Comparison of ENCODE assay signal across 9 cellular contexts in genomic region chr11:17014321-17014773, GRCh38. TPM values are rescaled to one million over a fixed set of nuclear protein-coding genes. Genes with fewer than 3 reads are reported as not detected.
DNase-seq lines count a peak whose midpoint lies in the region; ATAC-seq and TF ChIP-seq lines count a peak whose summit lies in the region.
"Had no signal": no experiment of that assay in that cellular context is flagged by ENCODE, and none has a peak within 500 bp of the region (broad histone marks: within the 10 kb centered on the region; RNA-seq: fewer than 3 reads in every experiment).

Gene PLEKHA7, minus strand, starts transcription at chr11:17014414. Its CDS starts 13 bp downstream, at chr11:17014401.

- peak within 1 kb of the TSS; percentile 77 for H3K27ac ChIP-seq in PC-9
- no peak within 1 kb of the TSS for H3K27ac ChIP-seq in effector memory CD4-positive, alpha-beta T cell (ENCODE audit: insufficient read depth, low read length, poor library complexity, severe bottlenecking)
- no peak within 1 kb of the TSS for H3K27ac ChIP-seq in aorta (ENCODE audit: low read depth in 1 of 2, low read length in 2 of 2)

- H3K4me1 ChIP-seq in PC-9 (replicated peaks; ENCODE audit: insufficient read depth) (peaks cover 62% of the 10 kb centered on the region), mononuclear cell (ENCODE audit: insufficient read depth, low read length) (peaks cover 14% of the 10 kb centered on the region), aorta (ENCODE audit: control insufficient read depth in 1 of 2, insufficient read depth in 2 of 2, low read length in 2 of 2) (no peaks in the 10 kb centered on the region)
- H3K4me1 ChIP-seq in effector memory CD4-positive, alpha-beta T cell (ENCODE audit: control insufficient read depth, insufficient read depth, low read length, poor library complexity, severe bottlenecking), result peaks cover 9% of the 10 kb centered on the region

- peak within 1 kb of the TSS; percentile 93 for H2AFZ ChIP-seq in PC-9

- TF ChIP-seq CTCF in PC-9 (conservative IDR thresholded peaks at IDR 0.05), result no peak

- peaks cover 56% of the 10 kb centered on the region for H3F3A ChIP-seq in PC-9 (ENCODE audit: insufficient read depth, low read depth)

- H4K20me1 ChIP-seq in PC-9 (ENCODE audit: insufficient read depth), result no peaks in the 10 kb centered on the region

- H3K79me2 ChIP-seq in PC-9 (ENCODE audit: low read depth), result peaks cover 62% of the 10 kb centered on the region

- WGBS in aorta, 2 donors, result 0 to 1% methylated on average over 18 to 68 of the region's 68 CpGs

- H3K9me2 ChIP-seq in PC-9 (ENCODE audit: insufficient read depth), result no peaks in the 10 kb centered on the region

- peak; percentile 37 for DNase-seq in NCI-H2227 (lab: John Stamatoyannopoulos, UW; ENCODE audit: unreplicated experiment)
- no peak for DNase-seq in NCI-H2227 treated with DMSO at 0.1 percent for 48 hours (lab: John Stamatoyannopoulos, UW)
- peak; percentile 30 to 40 for DNase-seq in PC-9
- DNase-seq in effector memory CD4-positive, alpha-beta T cell, result peak in 1 of 3 donors; percentile 9
- DNase-seq in aorta, result no peak
- no peak for DNase-seq in NK-92 (lab: John Stamatoyannopoulos, UW; ENCODE audit: unreplicated experiment)
- DNase-seq in NCI-H2171 (lab: John Stamatoyannopoulos, UW), result no peak
- DNase-seq: DND-41 had no signal

- H3K27me3 ChIP-seq in PC-9 (ENCODE audit: insufficient read depth, low read depth) (no peaks in the 10 kb centered on the region), mononuclear cell (ENCODE audit: insufficient read depth, low read length) (peaks cover 47% of the 10 kb centered on the region), aorta (ENCODE audit: control insufficient read depth in 1 of 2, insufficient read depth in 2 of 2, low read length in 1 of 2) (no peaks in the 10 kb centered on the region)
- no peaks in the 10 kb centered on the region for H3K27me3 ChIP-seq in effector memory CD4-positive, alpha-beta T cell (replicated peaks; ENCODE audit: control insufficient read depth, insufficient read depth, low read length, poor library complexity, severe bottlenecking)

- no TSS peak for BruUV-seq in PC-9 (replicated peaks; lab: Mats Ljungman, UMichigan)

- POLR2A ChIA-PET in PC-9 (lab: Charles Lee; ENCODE audit: unreplicated experiment), result interaction anchor here (0.6 kb wide), 2 partner anchors 27 to 194 kb away, joined by 3 to 4 read pairs; no protein-coding TSS in a partner anchor

- H3K4me3 ChIP-seq in PC-9 (peak within 1 kb of the TSS; percentile 99), mononuclear cell (ENCODE audit: low read length) (peak within 1 kb of the TSS; percentile 20), aorta (ENCODE audit: low read length in 2 of 2) (peak within 1 kb of the TSS; percentile 60 to 81)
- peak within 1 kb of the TSS; percentile 64 for H3K4me3 ChIP-seq in effector memory CD4-positive, alpha-beta T cell (ENCODE audit: insufficient read depth, low read depth, low read length, poor library complexity, severe bottlenecking)

- H3K9me3 ChIP-seq in PC-9 (ENCODE audit: insufficient read depth, low read depth) (no peaks in the 10 kb centered on the region), mononuclear cell (ENCODE audit: low read depth, low read length) (no peaks in the 10 kb centered on the region), aorta (ENCODE audit: control insufficient read depth, low read length) (no peaks in the 10 kb centered on the region)
- no peaks in the 10 kb centered on the region for H3K9me3 ChIP-seq in effector memory CD4-positive, alpha-beta T cell (ENCODE audit: control insufficient read depth, low read length)

- H3K4me2 ChIP-seq in PC-9, result peak within 1 kb of the TSS; percentile 85

- ATAC-seq in aorta (ENCODE audit: low FRiP score), result no peak

- H3K36me3 ChIP-seq in PC-9 (ENCODE audit: low read depth) (no peaks in the 10 kb centered on the region), aorta (ENCODE audit: control insufficient read depth in 1 of 2, insufficient read depth in 2 of 2, low read length in 1 of 2) (no peaks in the 10 kb centered on the region)
- no peaks in the 10 kb centered on the region for H3K36me3 ChIP-seq in effector memory CD4-positive, alpha-beta T cell (ENCODE audit: control insufficient read depth, insufficient read depth, low read length)

- intact Hi-C loops in PC-9 (cut with micrococcal nuclease; ENCODE audit: unreplicated experiment), result loop anchor here (2.0 kb wide), 1 partner anchor 58 kb away; no protein-coding TSS in a partner anchor
- intact Hi-C loops in aorta (cut with DNase I), result no loop called here

- CTCF ChIA-PET in PC-9 (lab: Charles Lee), result interaction anchor here (0.5 kb wide), 1 partner anchor 32 kb away, joined by 3 read pairs; no protein-coding TSS in a partner anchor

RNA-seq across cellular contexts. Expression of gene PLEKHA7, which starts in this region (rescaled TPM):
- 26.9 and 28.3 TPM in 2 replicates for total RNA-seq in PC-9 (2021)
- total RNA-seq in mononuclear cell, result 1.7 TPM
- total RNA-seq in aorta, result 10 to 100 TPM in 1 of 2 donors, 1 to 10 TPM in 1; 9.9 to 17.1 TPM
- polyA plus RNA-seq in aorta, result 10 to 100 TPM in 1 of 2 donors, 1 to 10 TPM in 1; 5.9 to 14.0 TPM

Comparison
In these comparisons a context has a peak if more than half of its experiments do, and no peak if none do; other contexts are left out.
1. DNase-seq: peak in NCI-H2227 (single experiment) and PC-9 (2 of 2); none in NCI-H2227 treated with DMSO at 0.1 percent for 48 hours (single experiment), aorta (0 of 2), NK-92 (single experiment) and NCI-H2171 (single experiment).
2. H3K4me3 ChIP-seq: peak in every context shown above with its lines; median percentile 99 in PC-9; 70 in aorta; 64 in effector memory CD4-positive, alpha-beta T cell; 20 in mononuclear cell.